Comparison of ENCODE assay signal across 9 cellular contexts in the genomic region with DNA sequence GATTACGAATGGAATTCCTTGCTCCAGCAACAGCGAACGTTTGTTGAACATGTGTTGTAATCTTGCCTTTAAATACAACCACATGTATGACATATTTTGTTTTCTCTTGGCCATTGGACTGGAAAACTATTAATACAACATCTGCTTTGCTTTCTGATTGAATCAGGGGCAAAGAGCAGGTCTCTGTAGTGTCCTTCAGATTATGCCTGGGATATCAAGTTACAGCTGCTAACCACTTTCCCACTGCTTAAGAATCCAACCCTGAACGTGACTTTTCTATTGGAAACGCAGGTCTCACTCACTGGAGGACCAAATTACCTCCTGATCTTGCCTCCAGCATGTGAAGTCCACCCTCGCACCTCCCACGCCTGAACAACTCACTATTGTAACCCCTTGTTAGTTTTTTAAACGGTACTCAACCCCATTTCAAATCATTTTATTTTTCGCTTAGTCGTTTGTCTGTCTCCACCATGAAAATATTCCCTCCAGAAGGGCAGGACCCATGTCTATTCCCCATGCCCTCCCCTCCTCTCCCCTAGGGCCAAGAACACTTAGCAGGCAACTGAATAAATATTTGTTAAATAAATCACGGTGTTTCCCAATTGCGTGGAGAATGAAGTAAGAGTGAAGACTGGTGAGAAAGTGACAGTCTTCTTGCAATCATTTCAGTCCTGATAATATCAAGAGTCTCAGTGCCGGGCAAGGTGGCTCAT. TPM values are rescaled to one million over a fixed set of nuclear protein-coding genes. Genes with fewer than 3 reads are reported as not detected.
DNase-seq lines count a peak whose midpoint lies in the region; ATAC-seq and TF ChIP-seq lines count a peak whose summit lies in the region.
"Had no signal": no experiment of that assay in that cellular context is flagged by ENCODE, and none has a peak within 500 bp of the region (broad histone marks: within the 10 kb centered on the region; RNA-seq: fewer than 3 reads in every experiment).

No MANE protein-coding gene starts in this region.

- 20 to 34% (median 25%) methylated on average over 13 of the region's 13 CpGs for WGBS in psoas muscle, 3 donors

- no peak overlapping the region for H3K4me3 Mint-ChIP-seq in activated CD8-positive, alpha-beta T cell treated with anti-CD3 and anti-CD28 coated beads, Interleukin-2, amount 10 ng/mL, durations not matched to agents 7 days and 5 days

- DNase-seq in GM04504 (ENCODE audit: low read depth), result peak; percentile 87
- DNase-seq in NCI-H82 treated with DMSO at 0.1 percent for 48 hours (lab: John Stamatoyannopoulos, UW; ENCODE audit: unreplicated experiment), result peak; percentile 72
- DNase-seq in fibroblast of gingiva (ENCODE audit: low read depth), result peak; percentile 98
- DNase-seq in psoas muscle, result peak in 1 of 2 donors; percentile 60
- DNase-seq in activated CD8-positive, alpha-beta T cell treated with anti-CD3 and anti-CD28 coated beads, Interleukin-2, amount 10 ng/mL, durations not matched to agents 7 days and 5 days, result no peak
- DNase-seq in A172 (ENCODE audit: low spot score), result no peak
- DNase-seq in HUDEP-2 (lab: John Stamatoyannopoulos, UW; ENCODE audit: unreplicated experiment in 76 of 76), result no peak
- DNase-seq: activated CD4-positive, alpha-beta T cell treated with anti-CD3 and anti-CD28 coated beads, Interleukin-2, amount 50 U/mL, for 1 hour had no signal

- H3K27ac ChIP-seq in psoas muscle, result peak overlapping the region; percentile 77

- H3K9me3 ChIP-seq in psoas muscle, result no peaks in the 10 kb centered on the region

- H3K4me3 ChIP-seq in psoas muscle, result peak overlapping the region; percentile 39

- H3K27me3 Mint-ChIP-seq in activated CD8-positive, alpha-beta T cell treated with anti-CD3 and anti-CD28 coated beads, Interleukin-2, amount 10 ng/mL, durations not matched to agents 7 days and 5 days (ENCODE audit: low read depth), result peaks cover 11% of the 10 kb centered on the region

- H3K4me1 Mint-ChIP-seq in activated CD8-positive, alpha-beta T cell treated with anti-CD3 and anti-CD28 coated beads, Interleukin-2, amount 10 ng/mL, durations not matched to agents 7 days and 5 days (ENCODE audit: low read depth), result no peaks in the 10 kb centered on the region

- peaks cover 41% of the 10 kb centered on the region for H3K4me1 ChIP-seq in psoas muscle

- TF ChIP-seq CTCF in psoas muscle (IDR thresholded peaks at IDR 0.05), result no peak

- H3K36me3 Mint-ChIP-seq in activated CD8-positive, alpha-beta T cell treated with anti-CD3 and anti-CD28 coated beads, Interleukin-2, amount 10 ng/mL, durations not matched to agents 7 days and 5 days (ENCODE audit: low read depth), result no peaks in the 10 kb centered on the region

- no peaks in the 10 kb centered on the region for H3K9me3 Mint-ChIP-seq in activated CD8-positive, alpha-beta T cell treated with anti-CD3 and anti-CD28 coated beads, Interleukin-2, amount 10 ng/mL, durations not matched to agents 7 days and 5 days (ENCODE audit: insufficient read depth)

- no peaks in the 10 kb centered on the region for H3K36me3 ChIP-seq in psoas muscle (ENCODE audit: insufficient read depth in 1 of 2, low read depth in 1 of 2)

- CTCF ChIA-PET in activated CD8-positive, alpha-beta T cell treated with anti-CD3 and anti-CD28 coated beads, Interleukin-2, amount 10 ng/mL, durations not matched to agents 7 days and 5 days (lab: Charles Lee), result interaction anchor here (1.0 kb wide), 1 partner anchor 90 kb away, joined by 3 read pairs; no protein-coding TSS in a partner anchor

- POLR2A ChIA-PET in activated CD8-positive, alpha-beta T cell treated with anti-CD3 and anti-CD28 coated beads, Interleukin-2, amount 10 ng/mL, durations not matched to agents 7 days and 5 days (lab: Charles Lee), result no interaction called here

- H3K27me3 ChIP-seq in psoas muscle (ENCODE audit: insufficient read depth in 3 of 3, low read length in 2 of 3), result no peaks in the 10 kb centered on the region

- H3K27ac Mint-ChIP-seq in activated CD8-positive, alpha-beta T cell treated with anti-CD3 and anti-CD28 coated beads, Interleukin-2, amount 10 ng/mL, durations not matched to agents 7 days and 5 days, result no peak overlapping the region

- ATAC-seq in psoas muscle, result peak; percentile 60 to 75 (median 66)
- ATAC-seq in activated CD8-positive, alpha-beta T cell treated with anti-CD3 and anti-CD28 coated beads, Interleukin-2, amount 10 ng/mL, durations not matched to agents 7 days and 5 days, result no peak
- no peak for ATAC-seq in HG03571 (IDR thresholded peaks at IDR 0.05; ENCODE audit: unreplicated experiment)

- intact Hi-C loops in psoas muscle (cut with DNase I), result loop anchor here in 1 of 2 donors (2.0 kb wide), 1 partner anchor 175 kb away; no protein-coding TSS in a partner anchor

RNA-seq across cellular contexts. Expression of a gene that starts 57.4 kb away (rescaled TPM):
- total RNA-seq in psoas muscle, result 10 to 100 TPM; 14.1 to 26.3 (median 20.0) TPM
- 1 to 10 TPM; 2.7 to 7.6 (median 3.6) TPM for polyA plus RNA-seq in psoas muscle
- total RNA-seq in activated CD8-positive, alpha-beta T cell treated with anti-CD3 and anti-CD28 coated beads, Interleukin-2, amount 10 ng/mL, durations not matched to agents 7 days and 5 days, result 10 to 100 TPM; 15.5 to 16.6 TPM
- 8.5 and 10.2 TPM in 2 replicates for total RNA-seq in A172 (2014; rRNA removed; shearing (Covaris generic))

Comparison
In these comparisons a context has a peak if more than half of its experiments do, and no peak if none do; other contexts are left out.
1. DNase-seq: peak in GM04504 (single experiment), NCI-H82 treated with DMSO at 0.1 percent for 48 hours (single experiment) and fibroblast of gingiva (single experiment); none in activated CD8-positive, alpha-beta T cell treated with anti-CD3 and anti-CD28 coated beads, Interleukin-2, amount 10 ng/mL, durations not matched to agents 7 days and 5 days (single experiment), A172 (single experiment) and HUDEP-2 (0 of 76).
2. ATAC-seq: peak in psoas muscle (4 of 4); none in activated CD8-positive, alpha-beta T cell treated with anti-CD3 and anti-CD28 coated beads, Interleukin-2, amount 10 ng/mL, durations not matched to agents 7 days and 5 days (single experiment) and HG03571 (single experiment).